In genomic region chr19:16281743-16282142, GRCh38 we compare ENCODE assay signal across 20 cellular contexts. TPM values are rescaled to one million over a fixed set of nuclear protein-coding genes. Genes with fewer than 3 reads are reported as not detected.
A peak's percentile ranks its signal among the peaks of the same experiment; 100 is the strongest.
DNase-seq lines count a peak whose midpoint lies in the region; ATAC-seq and TF ChIP-seq lines count a peak whose summit lies in the region.
"Had no signal": no experiment of that assay in that cellular context is flagged by ENCODE, and none has a peak within 500 bp of the region (broad histone marks: within the 10 kb centered on the region; RNA-seq: fewer than 3 reads in every experiment).

No MANE protein-coding gene starts in this region.

- H3K4me3 ChIP-seq in heart right ventricle (no peak overlapping the region), coronary artery (no peak overlapping the region), psoas muscle (no peak overlapping the region)
- H3K4me3 ChIP-seq: GM23338 had no signal

- H3K27me3 ChIP-seq in heart right ventricle (no peaks in the 10 kb centered on the region), psoas muscle (ENCODE audit: insufficient read depth in 3 of 3, low read length in 2 of 3) (no peaks in the 10 kb centered on the region)
- H3K27me3 ChIP-seq: BE2C had no signal

- no peak for TF ChIP-seq CTCF in heart right ventricle (IDR thresholded peaks at IDR 0.05)
- TF ChIP-seq CTCF in coronary artery (IDR thresholded peaks at IDR 0.05) = no peak
- no peak for TF ChIP-seq CTCF in psoas muscle (IDR thresholded peaks at IDR 0.05)

- 95 to 97% methylated on average over 5 of the region's 5 CpGs for WGBS in heart right ventricle, 2 donors
- 96 to 98% (median 96%) methylated on average over 5 of the region's 5 CpGs for WGBS in psoas muscle, 3 donors

- ATAC-seq in heart right ventricle (no peak), Right ventricle myocardium superior (ENCODE audit: poor library complexity) (no peak), psoas muscle (no peak), GM18867 (IDR thresholded peaks at IDR 0.05; ENCODE audit: unreplicated experiment) (no peak)
- ATAC-seq: CD8-positive, alpha-beta T cell; GM23338 had no signal

- no peaks in the 10 kb centered on the region for H3K36me3 ChIP-seq in heart right ventricle
- no peaks in the 10 kb centered on the region for H3K36me3 ChIP-seq in psoas muscle (ENCODE audit: insufficient read depth in 1 of 2, low read depth in 1 of 2)
- H3K36me3 ChIP-seq: BE2C had no signal

- H3K27ac ChIP-seq in heart right ventricle = peak overlapping the region in 7 of 10 donors; percentile 94 to 99 (median 99)
- H3K27ac ChIP-seq in coronary artery = peak overlapping the region; percentile 95 to 97
- H3K27ac ChIP-seq in psoas muscle = peak overlapping the region; percentile 89

- intact Hi-C loops in heart right ventricle (cut with DNase I) (loop anchor here in 3 of 10 donors (2.0 to 5.0 kb wide), 3 partner anchors 23 to 41 kb away; partner anchors contain the start of gene KLF2 (in 1 of the 3)), Right ventricle myocardium superior (cut with DNase I) (loop anchor here (5.0 kb wide), 1 partner anchor 41 kb away; the partner anchor contains the start of gene KLF2), psoas muscle (cut with DNase I) (loop anchor here in 1 of 2 donors (5.0 kb wide), 1 partner anchor 46 kb away; no protein-coding TSS in a partner anchor)

- peaks cover 13 to 75% (median 47%) of the 10 kb centered on the region in 9 donors for H3K4me1 ChIP-seq in heart right ventricle
- H3K4me1 ChIP-seq in psoas muscle = peaks cover 47% of the 10 kb centered on the region

- DNase-seq in heart right ventricle = no peak
- no peak for DNase-seq in Right ventricle myocardium superior
- DNase-seq in coronary artery (ENCODE audit: low spot score) = no peak
- DNase-seq in psoas muscle = no peak
- no peak for DNase-seq in HUDEP-2 (lab: John Stamatoyannopoulos, UW; ENCODE audit: unreplicated experiment in 76 of 76)
- DNase-seq in NCI-H510A treated with DMSO at 0.1 percent for 48 hours (lab: John Stamatoyannopoulos, UW) = no peak
- DNase-seq: BE2C; Calu3; CD8-positive, alpha-beta T cell; GF-D8; HCEC 1CT; Kasumi-1; MM.1S; NCI-H187 treated with DMSO at 0.1 percent for 48 hours; NCI-H2227 treated with DMSO at 0.1 percent for 48 hours; NCI-H524; NCI-H82; SIG-M5 had no signal

- H3K9me3 ChIP-seq in heart right ventricle (no peaks in the 10 kb centered on the region), psoas muscle (no peaks in the 10 kb centered on the region)
- H3K9me3 ChIP-seq: BE2C had no signal

RNA-seq across cellular contexts. Expression of gene KLF2, which starts 42.9 kb away (rescaled TPM):
- total RNA-seq in heart right ventricle = 10 to 100 TPM; 25.5 to 76.2 (median 50.4) TPM
- 10 to 100 TPM; 22.4 to 73.5 TPM for polyA plus RNA-seq in heart right ventricle
- total RNA-seq in Right ventricle myocardium superior = 67.6 TPM
- 10 to 100 TPM; 12.7 to 35.4 (median 24.0) TPM for total RNA-seq in psoas muscle
- 10 to 100 TPM in 1 of 3 donors, 1 to 10 TPM in 2; 3.3 to 24.2 (median 5.3) TPM for polyA plus RNA-seq in psoas muscle
- polyA plus RNA-seq: GM23338 had no signal
